ENCODE assay signal across 20 cellular contexts in genomic region chr14:91273273-91273884, GRCh38. TPM values are rescaled to one million over a fixed set of nuclear protein-coding genes. Genes with fewer than 3 reads are reported as not detected.
DNase-seq lines count a peak whose midpoint lies in the region; ATAC-seq and TF ChIP-seq lines count a peak whose summit lies in the region.
"Had no signal": no experiment of that assay in that cellular context is flagged by ENCODE, and none has a peak within 500 bp of the region (broad histone marks: within the 10 kb centered on the region; RNA-seq: fewer than 3 reads in every experiment).

No MANE protein-coding gene starts in this region.

- CTCF ChIA-PET in CD8-positive, alpha-beta T cell (lab: Charles Lee) = interaction anchor here (1.2 kb wide), 1 partner anchor 96 kb away, joined by 5 read pairs; no protein-coding TSS in a partner anchor
- CTCF ChIA-PET in RWPE1 (lab: Yijun Ruan, JAX) = no interaction called here

- H3K27ac Mint-ChIP-seq in CD8-positive, alpha-beta T cell = peak overlapping the region; percentile 60
- peak overlapping the region; percentile 86 for H3K27ac Mint-ChIP-seq in stimulated activated effector memory CD8-positive, alpha-beta T cell treated with anti-CD3 and anti-CD28 coated beads, Interleukin-12 subunit alpha, Interleukin-12 subunit beta, amount 100 ng/mL, for 72 hours
- H3K27ac Mint-ChIP-seq: B cell had no signal

- no peaks in the 10 kb centered on the region for H3K9me3 ChIP-seq in CD8-positive, alpha-beta T cell (ENCODE audit: low read length)
- no peaks in the 10 kb centered on the region for H3K9me3 ChIP-seq in lower lobe of right lung
- H3K9me3 ChIP-seq: BLaER1 treated with 17β-estradiol and CSF1 and Interleukin-3, amounts not matched to agents 10 nM and 100 nM had no signal

- peaks cover 2% of the 10 kb centered on the region for H3K4me1 Mint-ChIP-seq in CD8-positive, alpha-beta T cell (ENCODE audit: low read depth)
- peaks cover 12% of the 10 kb centered on the region for H3K4me1 Mint-ChIP-seq in stimulated activated effector memory CD8-positive, alpha-beta T cell treated with anti-CD3 and anti-CD28 coated beads, Interleukin-12 subunit alpha, Interleukin-12 subunit beta, amount 100 ng/mL, for 72 hours
- H3K4me1 Mint-ChIP-seq: B cell had no signal

- no peak for ATAC-seq in CD8-positive, alpha-beta T cell
- ATAC-seq in lower lobe of right lung (peak in 1 of 2 donors; percentile 5), GM18868 (IDR thresholded peaks at IDR 0.05; ENCODE audit: unreplicated experiment) (no peak), GM18907 (IDR thresholded peaks at IDR 0.05; ENCODE audit: unreplicated experiment) (no peak)
- ATAC-seq in stimulated activated effector memory CD8-positive, alpha-beta T cell treated with anti-CD3 and anti-CD28 coated beads, Interleukin-12 subunit alpha, Interleukin-12 subunit beta, amount 100 ng/mL, for 72 hours = no peak
- ATAC-seq: HCT116, HepG2 had no signal

- H3K4me1 ChIP-seq in CD8-positive, alpha-beta T cell (ENCODE audit: insufficient read depth, low read length) = no peaks in the 10 kb centered on the region
- H3K4me1 ChIP-seq in lower lobe of right lung = peaks cover 11% of the 10 kb centered on the region
- H3K4me1 ChIP-seq: BLaER1 treated with 17β-estradiol and CSF1 and Interleukin-3, amounts not matched to agents 10 nM and 100 nM had no signal

- H3K36me3 ChIP-seq in CD8-positive, alpha-beta T cell (ENCODE audit: insufficient read depth, low read length) = peaks cover 70% of the 10 kb centered on the region
- peaks cover 49% of the 10 kb centered on the region for H3K36me3 ChIP-seq in lower lobe of right lung

- intact Hi-C loops in CD8-positive, alpha-beta T cell (cut with DNase I, micrococcal nuclease) = no loop called here
- intact Hi-C loops in lower lobe of right lung (cut with DNase I) = no loop called here

- POLR2A ChIA-PET in CD8-positive, alpha-beta T cell (lab: Charles Lee) = no interaction called here
- POLR2A ChIA-PET in RWPE1 (lab: Yijun Ruan, JAX; ENCODE audit: low non-redundant PET) = no interaction called here

- H3K9me3 Mint-ChIP-seq in CD8-positive, alpha-beta T cell = no peaks in the 10 kb centered on the region
- no peaks in the 10 kb centered on the region for H3K9me3 Mint-ChIP-seq in stimulated activated effector memory CD8-positive, alpha-beta T cell treated with anti-CD3 and anti-CD28 coated beads, Interleukin-12 subunit alpha, Interleukin-12 subunit beta, amount 100 ng/mL, for 72 hours
- H3K9me3 Mint-ChIP-seq: CD8-positive, alpha-beta memory T cell had no signal

- no peak for TF ChIP-seq CTCF in CD8-positive, alpha-beta T cell (IDR thresholded peaks at IDR 0.05)
- TF ChIP-seq CTCF in RWPE1 (conservative IDR thresholded peaks at IDR 0.05; ENCODE audit: low read depth) (no peak), lower lobe of right lung (IDR thresholded peaks at IDR 0.05) (no peak)

- H3K27ac ChIP-seq in CD8-positive, alpha-beta T cell (ENCODE audit: low read depth, low read length) = no peak overlapping the region
- peak overlapping the region; percentile 52; the same call in 1 of the 2 replicates for H3K27ac ChIP-seq in RWPE1
- H3K27ac ChIP-seq in lower lobe of right lung = no peak overlapping the region
- H3K27ac ChIP-seq: BLaER1 treated with 17β-estradiol and CSF1 and Interleukin-3, amounts not matched to agents 10 nM and 100 nM; GM23248 had no signal

- no peak overlapping the region for H3K4me3 ChIP-seq in CD8-positive, alpha-beta T cell (ENCODE audit: low read depth, low read length)
- no peak overlapping the region for H3K4me3 ChIP-seq in lower lobe of right lung
- H3K4me3 ChIP-seq: BLaER1 treated with 17β-estradiol and CSF1 and Interleukin-3, amounts not matched to agents 10 nM and 100 nM; GM23248 had no signal

- H3K27me3 Mint-ChIP-seq in CD8-positive, alpha-beta T cell (ENCODE audit: low read depth) = no peaks in the 10 kb centered on the region
- H3K27me3 Mint-ChIP-seq: B cell had no signal

- peaks cover 74% of the 10 kb centered on the region for H3K36me3 Mint-ChIP-seq in CD8-positive, alpha-beta T cell
- peaks cover 97% of the 10 kb centered on the region for H3K36me3 Mint-ChIP-seq in stimulated activated effector memory CD8-positive, alpha-beta T cell treated with anti-CD3 and anti-CD28 coated beads, Interleukin-12 subunit alpha, Interleukin-12 subunit beta, amount 100 ng/mL, for 72 hours

- no peak for DNase-seq in CD8-positive, alpha-beta T cell
- no peak for DNase-seq in RWPE1 (ENCODE audit: low spot score)
- peak; percentile 39 for DNase-seq in lower lobe of right lung
- DNase-seq in stimulated activated effector memory CD8-positive, alpha-beta T cell treated with anti-CD3 and anti-CD28 coated beads, Interleukin-12 subunit alpha, Interleukin-12 subunit beta, amount 100 ng/mL, for 72 hours (ENCODE audit: low spot score in 2 of 2) = no peak
- no peak for DNase-seq in NCI-H2081 (lab: John Stamatoyannopoulos, UW)
- no peak for DNase-seq in NCI-H510A treated with DMSO at 0.1 percent for 48 hours (lab: John Stamatoyannopoulos, UW)
- DNase-seq: CD8-positive, alpha-beta memory T cell; COR-L47; DMS 273 treated with DMSO at 0.1 percent for 48 hours; DND-41; EL; GM23248; H7; KG1 had no signal

- no peak overlapping the region for H3K4me3 Mint-ChIP-seq in CD8-positive, alpha-beta T cell
- H3K4me3 Mint-ChIP-seq in stimulated activated effector memory CD8-positive, alpha-beta T cell treated with anti-CD3 and anti-CD28 coated beads, Interleukin-12 subunit alpha, Interleukin-12 subunit beta, amount 100 ng/mL, for 72 hours = no peak overlapping the region
- H3K4me3 Mint-ChIP-seq: B cell; CD8-positive, alpha-beta memory T cell had no signal

- H3K27me3 ChIP-seq in CD8-positive, alpha-beta T cell (ENCODE audit: insufficient read depth, low read length) = no peaks in the 10 kb centered on the region
- no peaks in the 10 kb centered on the region for H3K27me3 ChIP-seq in lower lobe of right lung (ENCODE audit: low read depth)
- H3K27me3 ChIP-seq: BLaER1 treated with 17β-estradiol and CSF1 and Interleukin-3, amounts not matched to agents 10 nM and 100 nM had no signal

RNA-seq across cellular contexts. Expression of gene GPR68, which starts 28.9 kb away (rescaled TPM):
- 1 to 10 TPM; 3.6 to 5.1 TPM for total RNA-seq in CD8-positive, alpha-beta T cell
- total RNA-seq in lower lobe of right lung = 3.4 TPM
- total RNA-seq: HepG2 had no signal
